Comparison of ENCODE assay signal across 10 cellular contexts in the genomic region with DNA sequence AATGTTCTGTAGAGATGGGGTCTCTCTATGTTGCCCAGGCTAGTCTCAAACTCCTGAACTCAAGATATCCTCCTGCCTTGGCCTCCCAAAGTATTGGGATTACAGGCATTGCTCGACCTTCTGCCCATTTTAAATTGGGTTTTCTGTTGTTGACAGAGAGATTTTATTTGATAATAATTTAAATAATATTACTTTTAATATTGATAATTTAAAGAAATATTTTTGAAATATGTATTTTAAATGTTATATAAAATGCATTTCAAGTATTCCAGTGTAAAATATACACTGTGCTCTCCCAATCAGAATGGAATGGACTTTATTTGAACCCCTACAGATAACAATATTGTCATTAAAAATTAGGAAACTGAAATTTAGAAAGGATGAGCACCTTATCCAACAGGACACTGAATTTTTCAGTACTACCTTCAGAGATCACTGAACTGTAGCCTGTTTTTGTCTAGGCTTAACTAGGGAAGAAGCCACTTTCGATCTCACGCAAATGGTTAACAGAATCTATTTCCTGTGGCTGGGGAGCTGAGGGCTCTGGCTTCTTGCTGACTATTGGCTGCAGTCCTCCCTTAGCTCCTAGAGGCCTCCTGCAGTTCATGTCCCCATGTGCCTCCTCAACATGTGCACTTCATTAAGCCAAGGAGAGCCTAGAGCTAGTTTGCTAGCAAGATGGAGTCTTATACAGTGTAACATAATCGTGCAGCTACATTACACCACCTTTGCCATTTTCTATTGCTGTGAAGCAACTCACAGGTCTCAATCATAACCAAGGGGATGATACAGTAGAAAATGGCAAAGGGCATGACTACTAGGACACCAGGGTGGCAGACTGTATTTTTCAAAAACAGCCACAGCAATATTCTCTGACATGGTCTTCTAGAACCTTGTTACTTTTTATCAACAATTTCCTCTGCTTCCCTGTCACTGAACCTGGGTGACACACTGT.
A peak's percentile ranks its signal among the peaks of the same experiment; 100 is the strongest.
DNase-seq lines count a peak whose midpoint lies in the region; ATAC-seq, FAIRE-seq and TF ChIP-seq lines count a peak whose summit lies in the region.
"Had no signal": no experiment of that assay in that cellular context is flagged by ENCODE, and none has a peak within 500 bp of the region (broad histone marks: within the 10 kb centered on the region; RNA-seq: fewer than 3 reads in every experiment).

No MANE protein-coding gene starts in this region.

- H3K79me2 ChIP-seq in HepG2 (ENCODE audit: insufficient read depth, low read length), result no peaks in the 10 kb centered on the region
- no peaks in the 10 kb centered on the region for H3K79me2 ChIP-seq in PC-3 (ENCODE audit: low read length)

- TF ChIP-seq POLR2A in HepG2 (IDR thresholded peaks at IDR 0.05; ENCODE audit: insufficient read depth in 1 of 2, low read depth in 2 of 2, low read length in 2 of 2) (no peak), right lobe of liver (IDR thresholded peaks at IDR 0.05) (no peak)

- H3K9me2 ChIP-seq in PC-3 (replicated peaks; ENCODE audit: low read length), result no peaks in the 10 kb centered on the region

- TF ChIP-seq CTCF in HepG2 (CRISPR knock-in tag; IDR thresholded peaks at IDR 0.05), result no peak
- TF ChIP-seq CTCF in right lobe of liver (IDR thresholded peaks at IDR 0.05), result no peak
- no peak for TF ChIP-seq CTCF in PC-3 (conservative IDR thresholded peaks at IDR 0.05; ENCODE audit: low read depth, low read length)
- no peak for TF ChIP-seq CTCF in endothelial cell (IDR thresholded peaks at IDR 0.05; ENCODE audit: unreplicated experiment)

- POLR2A ChIA-PET in HepG2 (lab: Yijun Ruan, JAX), result no interaction called here
- POLR2A ChIA-PET in PC-3 (lab: Charles Lee; ENCODE audit: unreplicated experiment), result interaction anchor here (0.7 kb wide), 1 partner anchor 721 kb away, joined by 3 read pairs; no protein-coding TSS in a partner anchor

- H4K20me1 ChIP-seq in HepG2 (ENCODE audit: insufficient read depth, low read length) (no peaks in the 10 kb centered on the region), PC-3 (ENCODE audit: low read length) (no peaks in the 10 kb centered on the region)

- CTCF ChIA-PET in HepG2 (lab: Yijun Ruan, JAX; ENCODE audit: low intra/inter-chr PET ratio, low total read pairs) (no interaction called here), PC-3 (lab: Charles Lee) (interaction anchor here (0.6 kb wide), 1 partner anchor 810 kb away, joined by 3 read pairs; no protein-coding TSS in a partner anchor)

- H3K9me3 ChIP-seq in HepG2 (ENCODE audit: low read length) (no peaks in the 10 kb centered on the region), right lobe of liver (no peaks in the 10 kb centered on the region), PC-3 (ENCODE audit: low read length) (no peaks in the 10 kb centered on the region)

- H3K27me3 Mint-ChIP-seq in stimulated activated naive CD8-positive, alpha-beta T cell treated with anti-CD3 and anti-CD28 coated beads, Interleukin-15, amount 100 ng/mL, for 72 hours, result no peaks in the 10 kb centered on the region
- no peaks in the 10 kb centered on the region for H3K27me3 Mint-ChIP-seq in endothelial cell (ENCODE audit: unreplicated experiment)

- TF ChIP-seq RAD21 in HepG2 (CRISPR knock-in tag; IDR thresholded peaks at IDR 0.05), result no peak

- intact Hi-C loops in HepG2 (cut with micrococcal nuclease; ENCODE audit: unreplicated experiment), result no loop called here
- intact Hi-C loops in right lobe of liver (cut with DNase I), result no loop called here
- intact Hi-C loops in PC-3 (cut with micrococcal nuclease), result no loop called here

- in situ Hi-C loops in HepG2 (cut with HindIII; ENCODE audit: extremely low pct_ligation_motif_present, low pct_unique_long_range_greater_than_20kb), result no loop called here

- no peak for TF ChIP-seq EP300 in HepG2 (IDR thresholded peaks at IDR 0.05; ENCODE audit: low read depth in 2 of 2, low read length in 2 of 2)
- TF ChIP-seq EP300 in HepG2 (CRISPR knock-in tag; IDR thresholded peaks at IDR 0.05; ENCODE audit: borderline replicate concordance), result no peak

- H3K4me3 ChIP-seq in HepG2 (replicated peaks in 1 of 3; ENCODE audit: insufficient read depth in 1 of 3, low read depth in 2 of 3, low read length in 3 of 3) (no peak overlapping the region), right lobe of liver (no peak overlapping the region), PC-3 (ENCODE audit: low read length) (no peak overlapping the region)

- H3F3A ChIP-seq in PC-3 (ENCODE audit: low read length, unreplicated experiment), result no peaks in the 10 kb centered on the region

- H3K36me3 ChIP-seq in HepG2 (replicated peaks in 1 of 2; ENCODE audit: control insufficient read depth in 1 of 2, insufficient read depth in 2 of 2, low read length in 2 of 2) (peaks cover 3 to 9% of the 10 kb centered on the region in 2 experiments; a peak in 2 of 5 replicates), right lobe of liver (no peaks in the 10 kb centered on the region), PC-3 (ENCODE audit: low read depth, low read length) (0 out of 2 replicates have a peak, but pooled peaks cover 2% of the 10 kb centered on the region)

- H3K4me1 Mint-ChIP-seq in stimulated activated naive CD8-positive, alpha-beta T cell treated with anti-CD3 and anti-CD28 coated beads, Interleukin-15, amount 100 ng/mL, for 72 hours, result peaks cover 37% of the 10 kb centered on the region
- H3K4me1 Mint-ChIP-seq in endothelial cell (ENCODE audit: unreplicated experiment), result no peaks in the 10 kb centered on the region

- DNase-seq in HepG2 (ENCODE audit: low spot score), result no peak
- DNase-seq in right lobe of liver, result no peak
- peak; percentile 18 to 37 for DNase-seq in activated CD4-positive, alpha-beta T cell treated with anti-CD3 and anti-CD28 coated beads, Interleukin-2, amount 50 U/mL, for 48 hours
- peak in 1 of 2 donors; percentile 33 for DNase-seq in stimulated activated naive CD8-positive, alpha-beta T cell treated with anti-CD3 and anti-CD28 coated beads, Interleukin-15, amount 100 ng/mL, for 72 hours
- no peak for DNase-seq in PC-3
- no peak for DNase-seq in amygdala (lab: John Stamatoyannopoulos, UW)
- no peak for DNase-seq in endothelial cell (ENCODE audit: low spot score)

- H2AFZ ChIP-seq in HepG2 (ENCODE audit: low read length), result no peak overlapping the region
- no peak overlapping the region for H2AFZ ChIP-seq in PC-3 (ENCODE audit: low read length)

- H3K4me2 ChIP-seq in HepG2 (ENCODE audit: low read depth, low read length) (no peak overlapping the region), PC-3 (ENCODE audit: low read length) (no peak overlapping the region)

- peak overlapping the region; percentile 94 to 95 for H3K27ac Mint-ChIP-seq in stimulated activated naive CD8-positive, alpha-beta T cell treated with anti-CD3 and anti-CD28 coated beads, Interleukin-15, amount 100 ng/mL, for 72 hours
- H3K27ac Mint-ChIP-seq in endothelial cell (ENCODE audit: unreplicated experiment), result no peak overlapping the region

- H3K9ac ChIP-seq in HepG2 (ENCODE audit: insufficient read depth, low read depth, low read length) (no peak overlapping the region), PC-3 (ENCODE audit: low read length) (no peak overlapping the region)

- BruUV-seq in HepG2 (replicated peaks; lab: Mats Ljungman, UMichigan) (no TSS peak), PC-3 (replicated peaks; lab: Mats Ljungman, UMichigan) (no TSS peak)

- H3K4me1 ChIP-seq in HepG2 (ENCODE audit: insufficient read depth, low read length) (no peaks in the 10 kb centered on the region), right lobe of liver (no peaks in the 10 kb centered on the region), PC-3 (ENCODE audit: insufficient read depth, low read length) (no peaks in the 10 kb centered on the region)

- ATAC-seq in HepG2 (no peak), right lobe of liver (no peak), HG02973 (IDR thresholded peaks at IDR 0.05; ENCODE audit: unreplicated experiment) (peak; percentile 53), PC-3 (no peak)
- ATAC-seq in stimulated activated naive CD8-positive, alpha-beta T cell treated with anti-CD3 and anti-CD28 coated beads, Interleukin-15, amount 100 ng/mL, for 72 hours, result peak; percentile 89

- H3K27me3 ChIP-seq in HepG2 (ENCODE audit: control insufficient read depth in 1 of 2, insufficient read depth in 2 of 2, low read length in 2 of 2) (no peaks in the 10 kb centered on the region), right lobe of liver (no peaks in the 10 kb centered on the region), PC-3 (ENCODE audit: low read length) (no peaks in the 10 kb centered on the region)

- WGBS in HepG2 (ENCODE audit: low lambda C conversion rate), result 99% methylated on average over 4 of the region's 4 CpGs
- WGBS in right lobe of liver (ENCODE audit: insufficient coverage, low coverage, low lambda C conversion rate, missing lambda C conversion rate), result 76% methylated on average over 4 of the region's 4 CpGs

- H3K36me3 Mint-ChIP-seq in endothelial cell (ENCODE audit: low read depth, unreplicated experiment), result peaks cover 13% of the 10 kb centered on the region

- H3K27ac ChIP-seq in HepG2 (ENCODE audit: extremely low read length, insufficient read depth, low read length) (no peak overlapping the region), right lobe of liver (no peak overlapping the region), PC-3 (ENCODE audit: low read length) (no peak overlapping the region)
- H3K27ac ChIP-seq: C4-2B had no signal

- peaks cover 0 to 5% of the 10 kb centered on the region in 2 donors for H3K9me3 Mint-ChIP-seq in stimulated activated naive CD8-positive, alpha-beta T cell treated with anti-CD3 and anti-CD28 coated beads, Interleukin-15, amount 100 ng/mL, for 72 hours
- no peaks in the 10 kb centered on the region for H3K9me3 Mint-ChIP-seq in endothelial cell (ENCODE audit: unreplicated experiment)

- H3K4me3 Mint-ChIP-seq in stimulated activated naive CD8-positive, alpha-beta T cell treated with anti-CD3 and anti-CD28 coated beads, Interleukin-15, amount 100 ng/mL, for 72 hours, result peak overlapping the region; percentile 66 to 76
- H3K4me3 Mint-ChIP-seq in endothelial cell (ENCODE audit: unreplicated experiment), result no peak overlapping the region

- FAIRE-seq in HepG2 (lab: Jason Lieb, UNC), result no peak
- FAIRE-seq: bronchial epithelial cell had no signal

TF ChIP-seq in HepG2, 621 proteins besides CTCF, POLR2A, EP300 and RAD21:
- TF ChIP-seq, protein P1, sequence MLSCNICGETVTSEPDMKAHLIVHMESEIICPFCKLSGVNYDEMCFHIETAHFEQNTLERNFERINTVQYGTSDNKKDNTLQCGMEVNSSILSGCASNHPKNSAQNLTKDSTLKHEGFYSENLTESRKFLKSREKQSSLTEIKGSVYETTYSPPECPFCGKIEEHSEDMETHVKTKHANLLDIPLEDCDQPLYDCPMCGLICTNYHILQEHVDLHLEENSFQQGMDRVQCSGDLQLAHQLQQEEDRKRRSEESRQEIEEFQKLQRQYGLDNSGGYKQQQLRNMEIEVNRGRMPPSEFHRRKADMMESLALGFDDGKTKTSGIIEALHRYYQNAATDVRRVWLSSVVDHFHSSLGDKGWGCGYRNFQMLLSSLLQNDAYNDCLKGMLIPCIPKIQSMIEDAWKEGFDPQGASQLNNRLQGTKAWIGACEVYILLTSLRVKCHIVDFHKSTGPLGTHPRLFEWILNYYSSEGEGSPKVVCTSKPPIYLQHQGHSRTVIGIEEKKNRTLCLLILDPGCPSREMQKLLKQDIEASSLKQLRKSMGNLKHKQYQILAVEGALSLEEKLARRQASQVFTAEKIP (CRISPR knock-in tag; IDR thresholded peaks at IDR 0.05; ENCODE audit: borderline replicate concordance), result no peak
- TF ChIP-seq RBM22 (optimal IDR thresholded peaks at IDR 0.05; ENCODE audit: low read length) (peak; percentile 37), CC2D1A (CRISPR knock-in tag; IDR thresholded peaks at IDR 0.05) (no peak)

Comparison
In these comparisons a context has a peak if more than half of its experiments do, and no peak if none do; other contexts are left out.
1. ATAC-seq: peak in HG02973 (single experiment) and stimulated activated naive CD8-positive, alpha-beta T cell treated with anti-CD3 and anti-CD28 coated beads, Interleukin-15, amount 100 ng/mL, for 72 hours (single experiment); none in HepG2 (single experiment), right lobe of liver (0 of 4) and PC-3 (single experiment).
2. DNase-seq: peak in activated CD4-positive, alpha-beta T cell treated with anti-CD3 and anti-CD28 coated beads, Interleukin-2, amount 50 U/mL, for 48 hours (2 of 2); none in HepG2 (single experiment), right lobe of liver (0 of 3), PC-3 (single experiment), amygdala (0 of 56) and endothelial cell (single experiment).